24 cellular contexts compared by ENCODE assay signal in genomic region chr2:184215745-184216144, GRCh38.
DNase-seq lines count a peak whose midpoint lies in the region; ATAC-seq and TF ChIP-seq lines count a peak whose summit lies in the region.
"Had no signal": no experiment of that assay in that cellular context is flagged by ENCODE, and none has a peak within 500 bp of the region (broad histone marks: within the 10 kb centered on the region; RNA-seq: fewer than 3 reads in every experiment).

No MANE protein-coding gene starts in this region.

- H3K27ac Mint-ChIP-seq in activated T-cell treated with anti-CD3 and anti-CD28 coated beads, Interleukin-2, amount 50 U/mL, for 24 hours, result no peak overlapping the region
- no peak overlapping the region for H3K27ac Mint-ChIP-seq in Caco-2 (ENCODE audit: unreplicated experiment)
- H3K27ac Mint-ChIP-seq: activated CD8-positive, alpha-beta T cell treated with anti-CD3 and anti-CD28 coated beads, Interleukin-2, amount 10 ng/mL, durations not matched to agents 7 days and 5 days; CD8-positive, alpha-beta T cell had no signal

- no peaks in the 10 kb centered on the region for H3K36me3 Mint-ChIP-seq in activated T-cell treated with anti-CD3 and anti-CD28 coated beads, Interleukin-2, amount 50 U/mL, for 24 hours (ENCODE audit: low read depth)
- H3K36me3 Mint-ChIP-seq in Caco-2 (ENCODE audit: insufficient read depth, unreplicated experiment), result no peaks in the 10 kb centered on the region
- H3K36me3 Mint-ChIP-seq: CD8-positive, alpha-beta T cell had no signal

- ATAC-seq in GM19025 (IDR thresholded peaks at IDR 0.05; ENCODE audit: low read depth, unreplicated experiment) (peak; percentile 77), HG02763 (IDR thresholded peaks at IDR 0.05; ENCODE audit: unreplicated experiment) (peak; percentile 61), GM21737 (IDR thresholded peaks at IDR 0.05; ENCODE audit: unreplicated experiment) (no peak)
- ATAC-seq: activated CD8-positive, alpha-beta T cell treated with anti-CD3 and anti-CD28 coated beads, Interleukin-2, amount 10 ng/mL, durations not matched to agents 7 days and 5 days; CD8-positive, alpha-beta T cell; heart left ventricle had no signal

- intact Hi-C loops in Caco-2 (cut with micrococcal nuclease; ENCODE audit: unreplicated experiment), result no loop called here

- no peaks in the 10 kb centered on the region for H3K27me3 ChIP-seq in Caco-2 (replicated peaks; ENCODE audit: control insufficient read depth, insufficient read depth, low read length)
- H3K27me3 ChIP-seq: heart left ventricle, sigmoid colon had no signal

- peak; percentile 7 for DNase-seq in EL
- peak; percentile 24 for DNase-seq in NCI-H526 treated with DMSO at 0.1 percent for 48 hours (lab: John Stamatoyannopoulos, UW)
- no peak for DNase-seq in activated CD4-positive, CD25-positive, alpha-beta regulatory T cell (lab: John Stamatoyannopoulos, UW)
- no peak for DNase-seq in activated T-cell treated with anti-CD3 and anti-CD28 coated beads, Interleukin-2, amount 50 U/mL, for 24 hours
- no peak for DNase-seq in Caco-2
- DNase-seq: activated CD4-positive, alpha-beta T cell treated with anti-CD3 and anti-CD28 coated beads for 1 hour; activated CD8-positive, alpha-beta T cell treated with anti-CD3 and anti-CD28 coated beads, Interleukin-2, amount 10 ng/mL, durations not matched to agents 7 days and 5 days; activated gamma-delta T cell; activated T-cell treated with anti-CD3 and anti-CD28 coated beads for 4 hours; AML-193; CD8-positive, alpha-beta T cell; DMS79; effector CD8-positive, alpha-beta T cell; heart left ventricle; mammary epithelial cell; NCI-H1694; NCI-H524 treated with DMSO at 0.1 percent for 48 hours; sigmoid colon; stimulated activated CD8-positive, alpha-beta memory T cell treated with anti-CD3 and anti-CD28 coated beads, Interleukin-4, amount 100 ng/mL, for 48 hours; trophoblast cell had no signal

- no peak overlapping the region for H3K4me3 ChIP-seq in Caco-2 (ENCODE audit: low read depth, low read length)
- H3K4me3 ChIP-seq: heart left ventricle, prostate gland, sigmoid colon had no signal

- no peaks in the 10 kb centered on the region for H3K4me1 ChIP-seq in Caco-2
- H3K4me1 ChIP-seq: heart left ventricle, prostate gland, sigmoid colon had no signal

- H3K9me3 Mint-ChIP-seq in activated T-cell treated with anti-CD3 and anti-CD28 coated beads, Interleukin-2, amount 50 U/mL, for 24 hours, result peaks cover 24% of the 10 kb centered on the region
- H3K9me3 Mint-ChIP-seq in Caco-2 (ENCODE audit: unreplicated experiment), result no peaks in the 10 kb centered on the region

- BruUV-seq in Caco-2 (replicated peaks; lab: Mats Ljungman, UMichigan), result no TSS peak

- no peaks in the 10 kb centered on the region for H3K27me3 Mint-ChIP-seq in activated T-cell treated with anti-CD3 and anti-CD28 coated beads, Interleukin-2, amount 50 U/mL, for 24 hours
- no peaks in the 10 kb centered on the region for H3K27me3 Mint-ChIP-seq in Caco-2 (ENCODE audit: insufficient read depth, unreplicated experiment)

- no peaks in the 10 kb centered on the region for H3K36me3 ChIP-seq in Caco-2 (ENCODE audit: control insufficient read depth, insufficient read depth, low read length)
- H3K36me3 ChIP-seq: heart left ventricle, prostate gland, sigmoid colon had no signal

- no peaks in the 10 kb centered on the region for H3K9me3 ChIP-seq in Caco-2
- H3K9me3 ChIP-seq: prostate gland, sigmoid colon had no signal

- H3K4me1 Mint-ChIP-seq in activated T-cell treated with anti-CD3 and anti-CD28 coated beads, Interleukin-2, amount 50 U/mL, for 24 hours (ENCODE audit: low read depth), result no peaks in the 10 kb centered on the region
- H3K4me1 Mint-ChIP-seq in Caco-2 (ENCODE audit: low read depth, unreplicated experiment), result no peaks in the 10 kb centered on the region

- POLR2A ChIA-PET in Caco-2 (lab: Charles Lee), result no interaction called here

- CTCF ChIA-PET in Caco-2 (lab: Charles Lee), result no interaction called here

- no peak overlapping the region for H3K4me3 Mint-ChIP-seq in activated T-cell treated with anti-CD3 and anti-CD28 coated beads, Interleukin-2, amount 50 U/mL, for 24 hours
- no peak overlapping the region for H3K4me3 Mint-ChIP-seq in Caco-2 (ENCODE audit: unreplicated experiment)
- H3K4me3 Mint-ChIP-seq: activated CD8-positive, alpha-beta T cell treated with anti-CD3 and anti-CD28 coated beads, Interleukin-2, amount 10 ng/mL, durations not matched to agents 7 days and 5 days; CD8-positive, alpha-beta T cell had no signal

- TF ChIP-seq CTCF in Caco-2 (IDR thresholded peaks at IDR 0.05; ENCODE audit: insufficient read depth in 1 of 2, low read depth in 1 of 2, low read length in 1 of 2, severe bottlenecking in 1 of 2, unreplicated experiment in 1 of 2), result no peak

Comparison
In these comparisons a context has a peak if more than half of its experiments do, and no peak if none do; other contexts are left out.
1. DNase-seq: peak in EL (single experiment) and NCI-H526 treated with DMSO at 0.1 percent for 48 hours (single experiment); none in activated CD4-positive, CD25-positive, alpha-beta regulatory T cell (0 of 4), activated T-cell treated with anti-CD3 and anti-CD28 coated beads, Interleukin-2, amount 50 U/mL, for 24 hours (single experiment) and Caco-2 (0 of 2).